Comparison of ENCODE assay signal across 8 cellular contexts in genomic region chr1:31798433-31799195, GRCh38. TPM values are rescaled to one million over a fixed set of nuclear protein-coding genes. Genes with fewer than 3 reads are reported as not detected.
DNase-seq lines count a peak whose midpoint lies in the region; ATAC-seq and TF ChIP-seq lines count a peak whose summit lies in the region.

No MANE protein-coding gene starts in this region.

- H3K9me3 ChIP-seq in mesodermal cell (ENCODE audit: control insufficient read depth, low read length), result no peaks in the 10 kb centered on the region

- H3K36me3 ChIP-seq in mesodermal cell (ENCODE audit: control insufficient read depth, insufficient read depth, low read length), result no peaks in the 10 kb centered on the region

- peak; percentile 84 for DNase-seq in AG10803 (ENCODE audit: low read depth)
- peak; percentile 71 for DNase-seq in HK-2 (ENCODE audit: unreplicated experiment)
- peak; percentile 80 for DNase-seq in astrocyte of the spinal cord (ENCODE audit: low read depth, low spot score)
- DNase-seq in Ammon's horn (ENCODE audit: low spot score), result no peak
- no peak for DNase-seq in NCI-H748 (lab: John Stamatoyannopoulos, UW; ENCODE audit: unreplicated experiment)
- DNase-seq in pons (ENCODE audit: low spot score), result no peak

- no peak for ATAC-seq in HG03175 (IDR thresholded peaks at IDR 0.05; ENCODE audit: unreplicated experiment)

- peaks cover 30% of the 10 kb centered on the region for H3K4me1 ChIP-seq in mesodermal cell (ENCODE audit: control insufficient read depth, insufficient read depth, low read length, poor library complexity, severe bottlenecking)

- peak overlapping the region; percentile 66 for H3K27ac ChIP-seq in mesodermal cell (ENCODE audit: low read depth, low read length, severe bottlenecking)

- no peak for TF ChIP-seq CTCF in AG10803 (conservative IDR thresholded peaks at IDR 0.05; ENCODE audit: low read length)
- no peak for TF ChIP-seq CTCF in astrocyte of the spinal cord (IDR thresholded peaks at IDR 0.05; ENCODE audit: low read depth, low read length)

- in situ Hi-C loops in astrocyte of the spinal cord (cut with HindIII; ENCODE audit: low sequenced_read_pairs), result no loop called here

- H3K4me3 ChIP-seq in AG10803 (ENCODE audit: low read length) (peak overlapping the region; percentile 80), astrocyte of the spinal cord (ENCODE audit: low read depth, low read length) (peak overlapping the region; percentile 54), mesodermal cell (ENCODE audit: extremely low read depth, insufficient read depth, low read length, poor library complexity, severe bottlenecking) (peak overlapping the region; percentile 24)

- WGBS in mesodermal cell (ENCODE audit: insufficient coverage in 2 of 2), 2 experiments, result 44 to 65% methylated on average over 10 to 11 of the region's 17 CpGs

RNA-seq across cellular contexts. Expression of gene SPOCD1, which starts 17.2 kb away (rescaled TPM):
- 7.0 TPM for polyA plus RNA-seq in mesodermal cell (2013, experiment 1 of 2)
- 5.4 TPM for polyA plus RNA-seq in mesodermal cell (2013, experiment 2 of 2)

RNA-seq across cellular contexts. Expression of gene ADGRB2, which starts 34.5 kb away (rescaled TPM):
- 24.5 TPM for polyA plus RNA-seq in mesodermal cell (2013, experiment 1 of 2)
- polyA plus RNA-seq in mesodermal cell (2013, experiment 2 of 2), result 18.7 TPM

Comparison
In these comparisons a context has a peak if more than half of its experiments do, and no peak if none do; other contexts are left out.
1. DNase-seq: peak in AG10803 (single experiment), HK-2 (single experiment) and astrocyte of the spinal cord (single experiment); none in Ammon's horn (single experiment), NCI-H748 (single experiment) and pons (single experiment).
2. H3K4me3 ChIP-seq: peak in every context shown above with its lines; median percentile 80 in AG10803; 54 in astrocyte of the spinal cord; 24 in mesodermal cell.